In genomic region chr11:8099291-8099899, GRCh38 we compare ENCODE assay signal across 8 cellular contexts. TPM values are rescaled to one million over a fixed set of nuclear protein-coding genes. Genes with fewer than 3 reads are reported as not detected.
DNase-seq lines count a peak whose midpoint lies in the region; ATAC-seq and TF ChIP-seq lines count a peak whose summit lies in the region.

No MANE protein-coding gene starts in this region.

- H3K27ac Mint-ChIP-seq in Calu3 (ENCODE audit: unreplicated experiment): no peak overlapping the region

- ATAC-seq in GM21381 (IDR thresholded peaks at IDR 0.05; ENCODE audit: unreplicated experiment) (peak; percentile 70), HG03442 (IDR thresholded peaks at IDR 0.05; ENCODE audit: unreplicated experiment) (no peak)

- H3K4me1 Mint-ChIP-seq in Calu3 (ENCODE audit: low read depth, unreplicated experiment): no peaks in the 10 kb centered on the region

- H3K9me3 Mint-ChIP-seq in Calu3 (ENCODE audit: low read depth, unreplicated experiment): no peaks in the 10 kb centered on the region

- peaks cover 13% of the 10 kb centered on the region for H3K27me3 Mint-ChIP-seq in Calu3 (ENCODE audit: unreplicated experiment)

- intact Hi-C loops in Calu3 (cut with micrococcal nuclease; ENCODE audit: unreplicated experiment): loop anchor here (1.0 to 10.0 kb wide), 3 partner anchors 66 to 425 kb away; partner anchors contain the start of gene CYB5R2

- H3K36me3 Mint-ChIP-seq in Calu3 (ENCODE audit: insufficient read depth, unreplicated experiment): no peaks in the 10 kb centered on the region

- CTCF ChIA-PET in Calu3 (lab: Charles Lee): interaction anchor here (0.5 to 3.3 kb wide), 14 partner anchors 9 to 1001 kb away, joined by 3 to 97 read pairs (median 4); partner anchors contain the start of gene EIF3F

- no TSS peak for BruUV-seq in Calu3 (replicated peaks; lab: Mats Ljungman, UMichigan)

- peak; percentile 62 for TF ChIP-seq CTCF in Calu3 (IDR thresholded peaks at IDR 0.05; ENCODE audit: unreplicated experiment)

- H3K4me3 Mint-ChIP-seq in Calu3 (ENCODE audit: low read depth, unreplicated experiment): no peak overlapping the region

- DNase-seq in Calu3 (peak; percentile 81), NCI-H1105 treated with DMSO at 0.1 percent for 48 hours (lab: John Stamatoyannopoulos, UW) (peak; percentile 47), left kidney (ENCODE audit: low read depth, low spot score) (peak; percentile 88)
- DNase-seq in activated CD4-positive, CD25-positive, alpha-beta regulatory T cell treated with anti-CD3 and anti-CD28 coated beads, Interleukin-2, amount 50 U/mL, for 16 hours (ENCODE audit: low read depth, low spot score): peak; percentile 52
- peak; percentile 50 for DNase-seq in central memory CD4-positive, alpha-beta T cell
- peak; percentile 19 to 63 (median 37) for DNase-seq in stimulated activated CD4-positive, alpha-beta T cell treated with anti-CD3 and anti-CD28 coated beads, TNF-alpha, amount 100 ng/mL, for 1 hour (ENCODE audit: low read depth in 3 of 3, low spot score in 1 of 3)

RNA-seq across cellular contexts. Expression of gene TUB, which starts 18.4 kb away (rescaled TPM):
- total RNA-seq in Calu3 (2022): 1.5 and 2.2 TPM in 2 replicates

Comparison
In these comparisons a context has a peak if more than half of its experiments do, and no peak if none do; other contexts are left out.
1. DNase-seq: peak in every context shown above with its lines; median percentile 88 in left kidney; 81 in Calu3; 52 in activated CD4-positive, CD25-positive, alpha-beta regulatory T cell treated with anti-CD3 and anti-CD28 coated beads, Interleukin-2, amount 50 U/mL, for 16 hours; 50 in central memory CD4-positive, alpha-beta T cell; 47 in NCI-H1105 treated with DMSO at 0.1 percent for 48 hours; 37 in stimulated activated CD4-positive, alpha-beta T cell treated with anti-CD3 and anti-CD28 coated beads, TNF-alpha, amount 100 ng/mL, for 1 hour.